ENCODE assay signal across 31 cellular contexts in genomic region chr2:178770518-178770917, GRCh38. TPM values are rescaled to one million over a fixed set of nuclear protein-coding genes. Genes with fewer than 3 reads are reported as not detected.
"Had no signal": no experiment of that assay in that cellular context is flagged by ENCODE, and none has a peak within 500 bp of the region (broad histone marks: within the 10 kb centered on the region; RNA-seq: fewer than 3 reads in every experiment).

No MANE protein-coding gene starts in this region.

- H3K9me3 ChIP-seq: esophagus squamous epithelium, gastroesophageal sphincter, heart right ventricle had no signal

- FAIRE-seq: astrocyte, colon, endometrium, endothelial cell of umbilical vein had no signal

- H3K4me1 ChIP-seq: esophagus squamous epithelium had no signal

- DNase-seq: activated CD4-positive, alpha-beta memory T cell treated with anti-CD3 and anti-CD28 coated beads for 36 hours; activated CD4-positive, alpha-beta T cell treated with anti-CD3 and anti-CD28 coated beads for 36 hours; activated CD4-positive, alpha-beta T cell treated with anti-CD3 and anti-CD28 coated beads, Interleukin-2, amount 10 ng/mL, durations not matched to agents 24 days and 14 days; activated CD4-positive, CD25-positive, alpha-beta regulatory T cell; activated CD4-positive, CD25-positive, alpha-beta regulatory T cell treated with anti-CD3 and anti-CD28 coated beads, Interleukin-2, amount 50 U/mL, for 72 hours; activated CD8-positive, alpha-beta memory T cell treated with anti-CD3 and anti-CD28 coated beads, Interleukin-2, amount 50 U/mL, for 48 hours; activated CD8-positive, alpha-beta T cell treated with anti-CD3 and anti-CD28 coated beads, Interleukin-2, amount 10 ng/mL, durations not matched to agents 7 days and 5 days; activated effector memory CD4-positive, alpha-beta T cell treated with Interleukin-2 at 50 U/mL for 16 hours; activated gamma-delta T cell treated with Interleukin-2 at 50 U/mL for 16 hours; activated naive CD4-positive, alpha-beta T cell treated with anti-CD3 and anti-CD28 coated beads, Interleukin-2, amount 50 U/mL, for 16 hours; activated naive CD4-positive, alpha-beta T cell treated with Interleukin-2 at 50 U/mL for 16 hours; activated T-cell treated with anti-CD3 and anti-CD28 coated beads for 4 hours; activated T-cell treated with anti-CD3 and anti-CD28 coated beads, Interleukin-2, amount 50 U/mL, for 24 hours; activated T-cell treated with anti-CD3 and anti-CD28 coated beads, Interleukin-2, amount 50 U/mL, for 72 hours; amniotic stem cell; anterior cingulate cortex; brain microvascular endothelial cell; caudate nucleus; cortex of kidney; effector CD8-positive, alpha-beta T cell; esophagus squamous epithelium; foreskin melanocyte; heart right ventricle; T-helper 2 cell had no signal

- H3K27me3 ChIP-seq: brain microvascular endothelial cell, esophagus squamous epithelium, gastroesophageal sphincter, heart right ventricle had no signal

- ATAC-seq: activated CD4-positive, alpha-beta T cell treated with anti-CD3 and anti-CD28 coated beads for 36 hours; activated CD8-positive, alpha-beta T cell treated with anti-CD3 and anti-CD28 coated beads, Interleukin-2, amount 10 ng/mL, durations not matched to agents 7 days and 5 days; activated T-cell treated with anti-CD3 and anti-CD28 coated beads, Interleukin-2, amount 50 U/mL, for 72 hours; gastroesophageal sphincter; heart right ventricle had no signal

- H3K36me3 ChIP-seq: brain microvascular endothelial cell, esophagus squamous epithelium, gastroesophageal sphincter had no signal

- H3K27ac ChIP-seq: brain microvascular endothelial cell, epithelial cell of prostate, esophagus squamous epithelium, gastroesophageal sphincter, heart right ventricle had no signal

- H3K4me3 ChIP-seq: esophagus squamous epithelium, gastroesophageal sphincter, heart right ventricle had no signal

RNA-seq across cellular contexts. Expression of gene TTN, which starts 36.7 kb away (rescaled TPM):
- total RNA-seq: chondrocyte had no signal
